In genomic region chr5:33091571-33092363, GRCh38 we compare ENCODE assay signal across 21 cellular contexts.
DNase-seq lines count a peak whose midpoint lies in the region; ATAC-seq and TF ChIP-seq lines count a peak whose summit lies in the region.
"Had no signal": no experiment of that assay in that cellular context is flagged by ENCODE, and none has a peak within 500 bp of the region (broad histone marks: within the 10 kb centered on the region; RNA-seq: fewer than 3 reads in every experiment).

No MANE protein-coding gene starts in this region.

- peak overlapping the region; percentile 1; the same call in 1 of the 2 replicates for H3K4me2 ChIP-seq in PC-9

- no peak overlapping the region for H3K4me3 Mint-ChIP-seq in activated T-helper 2 cell treated with anti-CD3 and anti-CD28 coated beads, Interferon-gamma antibody, Interleukin-2, Interleukin-4, amounts not matched to agents 10 μg/mL and 5 μg/mL and 100 μg/mL, durations not matched to agents 14 hours and 24 hours and 36 hours (ENCODE audit: low read depth)
- H3K4me3 Mint-ChIP-seq: activated naive CD8-positive, alpha-beta T cell treated with anti-CD3 and anti-CD28 coated beads for 36 hours; nephron; T-helper 2 cell treated with Interferon-gamma antibody and Interleukin-4, amounts not matched to agents 5 μg/mL and 100 μg/mL, for 36 hours had no signal

- intact Hi-C loops in PC-9 (cut with micrococcal nuclease; ENCODE audit: unreplicated experiment) = no loop called here
- intact Hi-C loops in activated T-helper 2 cell treated with anti-CD3 and anti-CD28 coated beads, Interferon-gamma antibody, Interleukin-2, Interleukin-4, amounts not matched to agents 10 μg/mL and 5 μg/mL and 100 μg/mL, durations not matched to agents 14 hours and 24 hours and 36 hours (cut with micrococcal nuclease) = no loop called here

- no peak for TF ChIP-seq CTCF in PC-9 (conservative IDR thresholded peaks at IDR 0.05)
- TF ChIP-seq CTCF in epithelial cell of esophagus (IDR thresholded peaks at IDR 0.05; ENCODE audit: insufficient read depth, low read depth, low read length, missing control alignments) = no peak

- peaks cover 13% of the 10 kb centered on the region for H3K9me3 Mint-ChIP-seq in activated T-helper 2 cell treated with anti-CD3 and anti-CD28 coated beads, Interferon-gamma antibody, Interleukin-2, Interleukin-4, amounts not matched to agents 10 μg/mL and 5 μg/mL and 100 μg/mL, durations not matched to agents 14 hours and 24 hours and 36 hours
- H3K9me3 Mint-ChIP-seq: nephron had no signal

- ATAC-seq in HG02642 (IDR thresholded peaks at IDR 0.05; ENCODE audit: poor library complexity, unreplicated experiment) (no peak), HG02870 (IDR thresholded peaks at IDR 0.05; ENCODE audit: unreplicated experiment) (no peak)
- ATAC-seq: K562, left ventricle myocardium superior had no signal

- H3K27ac Mint-ChIP-seq in activated T-helper 2 cell treated with anti-CD3 and anti-CD28 coated beads, Interferon-gamma antibody, Interleukin-2, Interleukin-4, amounts not matched to agents 10 μg/mL and 5 μg/mL and 100 μg/mL, durations not matched to agents 14 hours and 24 hours and 36 hours = no peak overlapping the region
- H3K27ac Mint-ChIP-seq: activated naive CD8-positive, alpha-beta T cell treated with anti-CD3 and anti-CD28 coated beads for 36 hours; nephron; T-helper 2 cell treated with Interferon-gamma antibody and Interleukin-4, amounts not matched to agents 5 μg/mL and 100 μg/mL, for 36 hours had no signal

- H3K79me2 ChIP-seq in PC-9 (ENCODE audit: low read depth) = no peaks in the 10 kb centered on the region

- H3K4me3 ChIP-seq in PC-9 (no peak overlapping the region), epithelial cell of esophagus (ENCODE audit: low read length) (no peak overlapping the region)
- H3K4me3 ChIP-seq: K562, thyroid gland had no signal

- no peaks in the 10 kb centered on the region for H3K4me1 Mint-ChIP-seq in activated T-helper 2 cell treated with anti-CD3 and anti-CD28 coated beads, Interferon-gamma antibody, Interleukin-2, Interleukin-4, amounts not matched to agents 10 μg/mL and 5 μg/mL and 100 μg/mL, durations not matched to agents 14 hours and 24 hours and 36 hours (ENCODE audit: low read depth)
- H3K4me1 Mint-ChIP-seq: activated naive CD8-positive, alpha-beta T cell treated with anti-CD3 and anti-CD28 coated beads for 36 hours; nephron had no signal

- 0 out of 2 replicates have a peak, but pooled peaks cover 4% of the 10 kb centered on the region for H3K9me2 ChIP-seq in PC-9 (ENCODE audit: insufficient read depth)

- POLR2A ChIA-PET in PC-9 (lab: Charles Lee; ENCODE audit: unreplicated experiment) = interaction anchor here (0.6 kb wide), 1 partner anchor 141 kb away, joined by 3 read pairs; no protein-coding TSS in a partner anchor

- H3K4me1 ChIP-seq in PC-9 (replicated peaks; ENCODE audit: insufficient read depth) = peaks cover 12% of the 10 kb centered on the region
- H3K4me1 ChIP-seq: BE2C, thyroid gland had no signal

- CTCF ChIA-PET in PC-9 (lab: Charles Lee) = no interaction called here

- H3F3A ChIP-seq in PC-9 (ENCODE audit: insufficient read depth, low read depth) = no peaks in the 10 kb centered on the region

- peak; percentile 50 for DNase-seq in AG20443 (ENCODE audit: low spot score)
- DNase-seq in PC-9 = no peak
- peak; percentile 24 for DNase-seq in epithelial cell of esophagus (ENCODE audit: low read depth)
- peak; percentile 48 for DNase-seq in non-pigmented ciliary epithelial cell (ENCODE audit: low read depth)
- no peak for DNase-seq in NCI-H1694 (lab: John Stamatoyannopoulos, UW)
- DNase-seq in activated T-helper 2 cell treated with anti-CD3 and anti-CD28 coated beads, Interferon-gamma antibody, Interleukin-2, Interleukin-4, amounts not matched to agents 10 μg/mL and 5 μg/mL and 100 μg/mL, durations not matched to agents 14 hours and 24 hours and 36 hours (ENCODE audit: low spot score) = no peak
- DNase-seq: activated CD4-positive, alpha-beta T cell treated with anti-CD3 and anti-CD28 coated beads for 4 hours; activated naive CD8-positive, alpha-beta T cell treated with anti-CD3 and anti-CD28 coated beads for 36 hours; BE2C; H7; left ventricle myocardium superior; NCI-H1105; retina; Right ventricle myocardium superior; stimulated activated CD4-positive, alpha-beta T cell treated with anti-CD3 and anti-CD28 coated beads, Interleukin-2, amount 100 ng/mL, for 48 hours; thyroid gland had no signal

- H3K36me3 Mint-ChIP-seq in activated T-helper 2 cell treated with anti-CD3 and anti-CD28 coated beads, Interferon-gamma antibody, Interleukin-2, Interleukin-4, amounts not matched to agents 10 μg/mL and 5 μg/mL and 100 μg/mL, durations not matched to agents 14 hours and 24 hours and 36 hours (ENCODE audit: low read depth) = no peaks in the 10 kb centered on the region
- H3K36me3 Mint-ChIP-seq: activated naive CD8-positive, alpha-beta T cell treated with anti-CD3 and anti-CD28 coated beads for 36 hours had no signal

- no peak overlapping the region for H2AFZ ChIP-seq in PC-9

- H3K9me3 ChIP-seq in PC-9 (ENCODE audit: insufficient read depth, low read depth) = peaks cover 10% of the 10 kb centered on the region
- H3K9me3 ChIP-seq: BE2C, thyroid gland had no signal

- H3K27ac ChIP-seq in PC-9 = 0 out of 2 replicates have a peak overlapping the region, but pooled peaks have one; percentile 5
- H3K27ac ChIP-seq: thyroid gland had no signal

- H4K20me1 ChIP-seq in PC-9 (ENCODE audit: insufficient read depth) = no peaks in the 10 kb centered on the region

- no peaks in the 10 kb centered on the region for H3K27me3 Mint-ChIP-seq in activated T-helper 2 cell treated with anti-CD3 and anti-CD28 coated beads, Interferon-gamma antibody, Interleukin-2, Interleukin-4, amounts not matched to agents 10 μg/mL and 5 μg/mL and 100 μg/mL, durations not matched to agents 14 hours and 24 hours and 36 hours (ENCODE audit: low read depth)
- H3K27me3 Mint-ChIP-seq: activated naive CD8-positive, alpha-beta T cell treated with anti-CD3 and anti-CD28 coated beads for 36 hours had no signal

- H3K27me3 ChIP-seq in PC-9 (ENCODE audit: insufficient read depth, low read depth) = no peaks in the 10 kb centered on the region
- H3K27me3 ChIP-seq: BE2C, thyroid gland had no signal

- BruUV-seq in PC-9 (replicated peaks; lab: Mats Ljungman, UMichigan) = no TSS peak

- H3K36me3 ChIP-seq in PC-9 (ENCODE audit: low read depth) = no peaks in the 10 kb centered on the region
- H3K36me3 ChIP-seq: BE2C, thyroid gland had no signal

Comparison
In these comparisons a context has a peak if more than half of its experiments do, and no peak if none do; other contexts are left out.
1. DNase-seq: peak in AG20443 (single experiment), epithelial cell of esophagus (single experiment) and non-pigmented ciliary epithelial cell (single experiment); none in PC-9 (0 of 2), NCI-H1694 (single experiment) and activated T-helper 2 cell treated with anti-CD3 and anti-CD28 coated beads, Interferon-gamma antibody, Interleukin-2, Interleukin-4, amounts not matched to agents 10 μg/mL and 5 μg/mL and 100 μg/mL, durations not matched to agents 14 hours and 24 hours and 36 hours (single experiment).